Comparison of ENCODE assay signal across 8 cellular contexts in the genomic region with DNA sequence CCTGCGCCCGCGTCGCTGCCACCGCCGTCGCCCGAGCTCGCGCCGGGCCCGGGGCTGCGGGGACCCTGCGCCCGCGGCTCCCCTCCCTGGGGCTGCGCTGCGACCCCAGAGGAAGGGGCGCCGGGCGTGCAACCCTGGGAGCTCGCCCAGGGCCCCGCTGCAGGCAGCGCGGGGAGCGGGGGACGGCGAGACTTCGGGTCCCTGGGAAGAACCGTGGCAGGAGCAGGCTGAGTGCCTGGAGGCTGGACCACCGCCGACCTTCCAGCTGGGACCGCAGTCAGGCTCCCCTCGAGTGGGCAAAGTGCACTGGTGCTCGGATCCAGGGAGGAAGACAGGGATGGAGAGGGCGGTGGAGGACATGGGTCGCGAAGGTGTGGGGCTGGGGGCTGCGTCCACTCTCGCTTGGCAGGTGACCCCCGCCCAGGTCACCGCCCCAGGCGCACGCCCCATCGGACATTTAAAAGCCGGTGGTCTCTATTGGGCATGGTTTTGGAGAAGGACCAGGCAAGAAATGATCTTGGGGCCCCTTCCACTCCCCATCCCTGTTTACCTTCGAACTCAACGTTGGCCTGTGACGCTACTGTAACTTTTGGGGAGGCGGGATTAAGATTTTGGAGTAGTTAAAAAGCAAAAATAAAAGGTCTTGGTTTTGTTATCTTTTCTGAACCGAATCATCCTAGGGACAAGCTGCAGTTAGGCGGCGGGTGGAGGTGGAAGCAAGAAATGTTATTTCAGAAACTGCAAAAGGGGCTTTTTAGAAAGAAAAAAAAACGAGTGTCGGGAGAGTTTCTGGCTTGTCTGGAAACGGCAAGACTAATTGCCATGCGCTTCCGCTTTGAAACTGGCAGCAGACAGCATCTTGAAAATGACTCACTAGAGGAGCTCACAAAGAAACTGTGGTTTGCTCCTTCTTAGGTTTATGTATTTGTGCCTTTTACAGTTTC. TPM values are rescaled to one million over a fixed set of nuclear protein-coding genes. Genes with fewer than 3 reads are reported as not detected.
DNase-seq lines count a peak whose midpoint lies in the region; ATAC-seq and TF ChIP-seq lines count a peak whose summit lies in the region.

No MANE protein-coding gene starts in this region.

- no peaks in the 10 kb centered on the region for H3K27me3 ChIP-seq in CD8-positive, alpha-beta T cell (ENCODE audit: insufficient read depth, low read length)
- H3K27me3 ChIP-seq in cardiac muscle cell (no peaks in the 10 kb centered on the region), prostate gland (replicated peaks; ENCODE audit: insufficient read depth) (no peaks in the 10 kb centered on the region), uterus (no peaks in the 10 kb centered on the region)

- H3K9me3 Mint-ChIP-seq in CD8-positive, alpha-beta T cell: no peaks in the 10 kb centered on the region
- H3K9me3 Mint-ChIP-seq in activated naive CD8-positive, alpha-beta T cell (ENCODE audit: low read depth): no peaks in the 10 kb centered on the region

- POLR2A ChIA-PET in CD8-positive, alpha-beta T cell (lab: Charles Lee): interaction anchor here (0.7 to 1.9 kb wide), 5 partner anchors 15 to 160 kb away, joined by 3 to 10 read pairs (median 7); partner anchors contain the start of gene LTA4H

- H3K27me3 Mint-ChIP-seq in CD8-positive, alpha-beta T cell (ENCODE audit: low read depth): no peaks in the 10 kb centered on the region
- H3K27me3 Mint-ChIP-seq in activated naive CD8-positive, alpha-beta T cell: no peaks in the 10 kb centered on the region

- no peak for TF ChIP-seq CTCF in CD8-positive, alpha-beta T cell (IDR thresholded peaks at IDR 0.05)
- TF ChIP-seq CTCF in cardiac muscle cell (IDR thresholded peaks at IDR 0.05; ENCODE audit: low read depth, low read length) (no peak), prostate gland (IDR thresholded peaks at IDR 0.05) (no peak), uterus (IDR thresholded peaks at IDR 0.05) (no peak)

- peak overlapping the region; percentile 74 for H3K27ac ChIP-seq in CD8-positive, alpha-beta T cell (ENCODE audit: low read depth, low read length)
- no peak overlapping the region for H3K27ac ChIP-seq in cardiac muscle cell
- H3K27ac ChIP-seq in prostate gland: peak overlapping the region; percentile 48 to 68
- H3K27ac ChIP-seq in uterus: peak overlapping the region; percentile 89 to 93

- H3K27ac Mint-ChIP-seq in CD8-positive, alpha-beta T cell: peak overlapping the region; percentile 97
- peak overlapping the region; percentile 98 for H3K27ac Mint-ChIP-seq in activated naive CD8-positive, alpha-beta T cell

- CTCF ChIA-PET in CD8-positive, alpha-beta T cell (lab: Charles Lee): interaction anchor here (0.8 to 1.2 kb wide), 4 partner anchors 10 to 135 kb away, joined by 3 to 6 read pairs (median 4); no protein-coding TSS in a partner anchor

- H3K9me3 ChIP-seq in CD8-positive, alpha-beta T cell (ENCODE audit: low read length): no peaks in the 10 kb centered on the region
- H3K9me3 ChIP-seq in cardiac muscle cell (ENCODE audit: low read depth) (no peaks in the 10 kb centered on the region), prostate gland (no peaks in the 10 kb centered on the region), uterus (no peaks in the 10 kb centered on the region)

- H3K4me1 Mint-ChIP-seq in CD8-positive, alpha-beta T cell (ENCODE audit: low read depth): peaks cover 64% of the 10 kb centered on the region
- H3K4me1 Mint-ChIP-seq in activated naive CD8-positive, alpha-beta T cell (ENCODE audit: low read depth): peaks cover 60% of the 10 kb centered on the region

- peak; percentile 37 to 88 (median 71) for DNase-seq in CD8-positive, alpha-beta T cell
- DNase-seq in cardiac muscle cell (ENCODE audit: low read depth in 1 of 2, low spot score in 1 of 2): peak; percentile 57 to 86
- DNase-seq in prostate gland (ENCODE audit: low spot score): peak; percentile 44
- peak; percentile 50 to 70 for DNase-seq in uterus

- under 1% methylated on average over 49 of the region's 58 CpGs for WGBS in prostate gland

- intact Hi-C loops in CD8-positive, alpha-beta T cell (cut with DNase I, micrococcal nuclease): loop anchor here (1.0 to 10.0 kb wide), 10 partner anchors 20 to 712 kb away; partner anchors contain the start of genes AMDHD1 (in 2 of the 2), CCDC38 (in 2 of the 2), NEDD1 (in 2 of the 2) and CDK17 (in 1 of the 2)
- intact Hi-C loops in prostate gland (cut with DNase I) (no loop called here), uterus (cut with DNase I; ENCODE audit: low total_unique reads) (no loop called here)

- peaks cover 43% of the 10 kb centered on the region for H3K4me1 ChIP-seq in CD8-positive, alpha-beta T cell (ENCODE audit: insufficient read depth, low read length)
- H3K4me1 ChIP-seq in cardiac muscle cell (ENCODE audit: low read depth) (no peaks in the 10 kb centered on the region), prostate gland (replicated peaks) (no peaks in the 10 kb centered on the region), uterus (peaks cover 4 to 12% of the 10 kb centered on the region in 2 donors)

- peak overlapping the region; percentile 94 for H3K4me3 Mint-ChIP-seq in CD8-positive, alpha-beta T cell
- H3K4me3 Mint-ChIP-seq in activated naive CD8-positive, alpha-beta T cell: peak overlapping the region; percentile 94

- ATAC-seq in CD8-positive, alpha-beta T cell: peak; percentile 70
- ATAC-seq in GM19397 (IDR thresholded peaks at IDR 0.05; ENCODE audit: unreplicated experiment) (peak; percentile 68), HG03469 (IDR thresholded peaks at IDR 0.05; ENCODE audit: unreplicated experiment) (peak; percentile 71), SK-N-SH treated with all-trans-retinoic acid at 6 μM for 48 hours (peak; percentile 70)

- TF ChIP-seq POLR2A in prostate gland (IDR thresholded peaks at IDR 0.05): no peak
- TF ChIP-seq POLR2A in uterus (IDR thresholded peaks at IDR 0.05): no peak

- peak overlapping the region; percentile 95 for H3K4me3 ChIP-seq in CD8-positive, alpha-beta T cell (ENCODE audit: low read depth, low read length)
- H3K4me3 ChIP-seq in cardiac muscle cell (peak overlapping the region; percentile 99), prostate gland (peak overlapping the region; percentile 59 to 65), uterus (peak overlapping the region; percentile 78 to 82)

- no peaks in the 10 kb centered on the region for H3K36me3 ChIP-seq in CD8-positive, alpha-beta T cell (ENCODE audit: insufficient read depth, low read length)
- no peaks in the 10 kb centered on the region for H3K36me3 ChIP-seq in cardiac muscle cell
- no peaks in the 10 kb centered on the region for H3K36me3 ChIP-seq in prostate gland
- peaks cover 0 to 2% of the 10 kb centered on the region in 2 donors for H3K36me3 ChIP-seq in uterus

- peaks cover 9% of the 10 kb centered on the region for H3K36me3 Mint-ChIP-seq in CD8-positive, alpha-beta T cell
- H3K36me3 Mint-ChIP-seq in activated naive CD8-positive, alpha-beta T cell: peaks cover 1% of the 10 kb centered on the region

TF ChIP-seq in SK-N-SH treated with all-trans-retinoic acid at 6 μM for 48 hours, 23 proteins besides CTCF, POLR2A, EP300 and RAD21 (continues in another document):
- no peak for TF ChIP-seq PPARA (CRISPR knock-in tag; IDR thresholded peaks at IDR 0.05; ENCODE audit: borderline replicate concordance)
- TF ChIP-seq BACH2 (CRISPR knock-in tag; IDR thresholded peaks at IDR 0.05; ENCODE audit: borderline replicate concordance): no peak
- TF ChIP-seq ZNF70 (CRISPR knock-in tag; IDR thresholded peaks at IDR 0.05): no peak
- TF ChIP-seq, protein P1, sequence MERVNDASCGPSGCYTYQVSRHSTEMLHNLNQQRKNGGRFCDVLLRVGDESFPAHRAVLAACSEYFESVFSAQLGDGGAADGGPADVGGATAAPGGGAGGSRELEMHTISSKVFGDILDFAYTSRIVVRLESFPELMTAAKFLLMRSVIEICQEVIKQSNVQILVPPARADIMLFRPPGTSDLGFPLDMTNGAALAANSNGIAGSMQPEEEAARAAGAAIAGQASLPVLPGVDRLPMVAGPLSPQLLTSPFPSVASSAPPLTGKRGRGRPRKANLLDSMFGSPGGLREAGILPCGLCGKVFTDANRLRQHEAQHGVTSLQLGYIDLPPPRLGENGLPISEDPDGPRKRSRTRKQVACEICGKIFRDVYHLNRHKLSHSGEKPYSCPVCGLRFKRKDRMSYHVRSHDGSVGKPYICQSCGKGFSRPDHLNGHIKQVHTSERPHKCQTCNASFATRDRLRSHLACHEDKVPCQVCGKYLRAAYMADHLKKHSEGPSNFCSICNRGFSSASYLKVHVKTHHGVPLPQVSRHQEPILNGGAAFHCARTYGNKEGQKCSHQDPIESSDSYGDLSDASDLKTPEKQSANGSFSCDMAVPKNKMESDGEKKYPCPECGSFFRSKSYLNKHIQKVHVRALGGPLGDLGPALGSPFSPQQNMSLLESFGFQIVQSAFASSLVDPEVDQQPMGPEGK (CRISPR knock-in tag; IDR thresholded peaks at IDR 0.05; ENCODE audit: borderline replicate concordance): no peak
- TF ChIP-seq TOX (CRISPR knock-in tag; IDR thresholded peaks at IDR 0.05; ENCODE audit: borderline replicate concordance): no peak
- TF ChIP-seq, protein P2, sequence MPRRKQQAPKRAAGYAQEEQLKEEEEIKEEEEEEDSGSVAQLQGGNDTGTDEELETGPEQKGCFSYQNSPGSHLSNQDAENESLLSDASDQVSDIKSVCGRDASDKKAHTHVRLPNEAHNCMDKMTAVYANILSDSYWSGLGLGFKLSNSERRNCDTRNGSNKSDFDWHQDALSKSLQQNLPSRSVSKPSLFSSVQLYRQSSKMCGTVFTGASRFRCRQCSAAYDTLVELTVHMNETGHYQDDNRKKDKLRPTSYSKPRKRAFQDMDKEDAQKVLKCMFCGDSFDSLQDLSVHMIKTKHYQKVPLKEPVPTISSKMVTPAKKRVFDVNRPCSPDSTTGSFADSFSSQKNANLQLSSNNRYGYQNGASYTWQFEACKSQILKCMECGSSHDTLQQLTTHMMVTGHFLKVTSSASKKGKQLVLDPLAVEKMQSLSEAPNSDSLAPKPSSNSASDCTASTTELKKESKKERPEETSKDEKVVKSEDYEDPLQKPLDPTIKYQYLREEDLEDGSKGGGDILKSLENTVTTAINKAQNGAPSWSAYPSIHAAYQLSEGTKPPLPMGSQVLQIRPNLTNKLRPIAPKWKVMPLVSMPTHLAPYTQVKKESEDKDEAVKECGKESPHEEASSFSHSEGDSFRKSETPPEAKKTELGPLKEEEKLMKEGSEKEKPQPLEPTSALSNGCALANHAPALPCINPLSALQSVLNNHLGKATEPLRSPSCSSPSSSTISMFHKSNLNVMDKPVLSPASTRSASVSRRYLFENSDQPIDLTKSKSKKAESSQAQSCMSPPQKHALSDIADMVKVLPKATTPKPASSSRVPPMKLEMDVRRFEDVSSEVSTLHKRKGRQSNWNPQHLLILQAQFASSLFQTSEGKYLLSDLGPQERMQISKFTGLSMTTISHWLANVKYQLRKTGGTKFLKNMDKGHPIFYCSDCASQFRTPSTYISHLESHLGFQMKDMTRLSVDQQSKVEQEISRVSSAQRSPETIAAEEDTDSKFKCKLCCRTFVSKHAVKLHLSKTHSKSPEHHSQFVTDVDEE (CRISPR knock-in tag; IDR thresholded peaks at IDR 0.05): no peak

RNA-seq across cellular contexts. Expression of gene ELK3, which starts 1.0 kb away (rescaled TPM):
- total RNA-seq in CD8-positive, alpha-beta T cell: 10 to 100 TPM; 11.2 to 11.6 TPM
- total RNA-seq in cardiac muscle cell: 5.1 and 9.6 TPM in 2 replicates
- polyA plus RNA-seq in cardiac muscle cell: 7.3 and 10.2 TPM in 2 replicates
- 10 to 100 TPM in 1 of 2 donors, 1 to 10 TPM in 1; 7.0 to 20.6 TPM for total RNA-seq in prostate gland
- 10 to 100 TPM; 36.8 to 81.1 (median 44.9) TPM for total RNA-seq in uterus

Comparison
In these comparisons a context has a peak if more than half of its experiments do, and no peak if none do; other contexts are left out.
1. intact Hi-C loops: an anchor here in CD8-positive, alpha-beta T cell (1.0 to 10.0 kb wide); none called in prostate gland and uterus.